Comparison of ENCODE assay signal across 26 cellular contexts in genomic region chr3:42796332-42796885, GRCh38. TPM values are rescaled to one million over a fixed set of nuclear protein-coding genes. Genes with fewer than 3 reads are reported as not detected.
DNase-seq lines count a peak whose midpoint lies in the region; ATAC-seq, FAIRE-seq and TF ChIP-seq lines count a peak whose summit lies in the region.
"Had no signal": no experiment of that assay in that cellular context is flagged by ENCODE, and none has a peak within 500 bp of the region (broad histone marks: within the 10 kb centered on the region; RNA-seq: fewer than 3 reads in every experiment).

No MANE protein-coding gene starts in this region.

- CTCF ChIA-PET in K562 (lab: Yijun Ruan, JAX; ENCODE audit: low intra/inter-chr PET ratio): no interaction called here
- CTCF ChIA-PET in activated CD4-positive, alpha-beta memory T cell treated with anti-CD3 and anti-CD28 coated beads, Interleukin-2, amount 10 ng/mL, durations not matched to agents 7 days and 5 days (lab: Charles Lee): interaction anchor here (0.6 to 0.8 kb wide), 3 partner anchors 9 to 51 kb away, joined by 3 read pairs; no protein-coding TSS in a partner anchor

- no peaks in the 10 kb centered on the region for H3F3A ChIP-seq in neural progenitor cell (ENCODE audit: low read depth)

- H3K4me3 Mint-ChIP-seq in H9 (no peak overlapping the region), glutamatergic neuron (ENCODE audit: unreplicated experiment) (peak overlapping the region; percentile 30), neural progenitor cell (no peak overlapping the region), chondrocyte (ENCODE audit: unreplicated experiment) (no peak overlapping the region)
- H3K4me3 Mint-ChIP-seq in activated CD4-positive, alpha-beta memory T cell treated with anti-CD3 and anti-CD28 coated beads, Interleukin-2, amount 10 ng/mL, durations not matched to agents 7 days and 5 days: no peak overlapping the region
- H3K4me3 Mint-ChIP-seq: CD8-positive, alpha-beta memory T cell had no signal

- no peak overlapping the region for H2BK12ac ChIP-seq in H9 (ENCODE audit: insufficient read length, low read depth, low read length)

- H3K4me2 ChIP-seq in H9 (ENCODE audit: insufficient read depth, insufficient read length, low read length): no peak overlapping the region
- no peak overlapping the region for H3K4me2 ChIP-seq in K562 (ENCODE audit: insufficient read depth, low read length)
- no peak overlapping the region for H3K4me2 ChIP-seq in neural progenitor cell
- H3K4me2 ChIP-seq: PC-9 had no signal

- H3K23ac ChIP-seq in H9 (ENCODE audit: insufficient read length, low read depth, low read length): no peak overlapping the region

- no peak overlapping the region for H2BK120ac ChIP-seq in H9 (ENCODE audit: low read depth, low read length, poor library complexity, severe bottlenecking)

- H3K27ac ChIP-seq in H9 (ENCODE audit: insufficient read length, low read depth, low read length) (no peak overlapping the region), K562 (ENCODE audit: extremely low read depth, low read depth, low read length) (no peak overlapping the region), neural progenitor cell (no peak overlapping the region)
- H3K27ac ChIP-seq: C4-2B, PC-9, SJSA1 had no signal

- no peak overlapping the region for H3K56ac ChIP-seq in H9 (ENCODE audit: insufficient read length, low read depth, low read length)

- peak overlapping the region; percentile 2 to 76 (median 66); a peak in 3 of 7 replicates for H3K27ac Mint-ChIP-seq in H9
- H3K27ac Mint-ChIP-seq in glutamatergic neuron (ENCODE audit: unreplicated experiment): peak overlapping the region; percentile 71
- peak overlapping the region; percentile 42 for H3K27ac Mint-ChIP-seq in neural progenitor cell
- no peak overlapping the region for H3K27ac Mint-ChIP-seq in chondrocyte (ENCODE audit: unreplicated experiment)
- H3K27ac Mint-ChIP-seq in activated CD4-positive, alpha-beta memory T cell treated with anti-CD3 and anti-CD28 coated beads, Interleukin-2, amount 10 ng/mL, durations not matched to agents 7 days and 5 days: no peak overlapping the region

- no peaks in the 10 kb centered on the region for H3K27me3 Mint-ChIP-seq in H9 (ENCODE audit: low read depth)
- H3K27me3 Mint-ChIP-seq in glutamatergic neuron (ENCODE audit: unreplicated experiment): no peaks in the 10 kb centered on the region
- H3K27me3 Mint-ChIP-seq in neural progenitor cell (ENCODE audit: insufficient read depth, low read depth): no peaks in the 10 kb centered on the region
- H3K27me3 Mint-ChIP-seq in chondrocyte (ENCODE audit: low read depth): no peaks in the 10 kb centered on the region
- H3K27me3 Mint-ChIP-seq in activated CD4-positive, alpha-beta memory T cell treated with anti-CD3 and anti-CD28 coated beads, Interleukin-2, amount 10 ng/mL, durations not matched to agents 7 days and 5 days: no peaks in the 10 kb centered on the region
- H3K27me3 Mint-ChIP-seq: CD8-positive, alpha-beta memory T cell had no signal

- H3K4me3 ChIP-seq in K562 (no peak overlapping the region), neural progenitor cell (no peak overlapping the region)
- H3K4me3 ChIP-seq: PC-9, SJSA1 had no signal

- H3K27me3 ChIP-seq in H9 (ENCODE audit: insufficient read depth, low read length) (no peaks in the 10 kb centered on the region), K562 (ENCODE audit: control insufficient read depth in 2 of 2, insufficient read depth in 2 of 2, low read length in 2 of 2) (no peaks in the 10 kb centered on the region), neural progenitor cell (no peaks in the 10 kb centered on the region)
- H3K27me3 ChIP-seq: SJSA1 had no signal

- H2AK5ac ChIP-seq in H9 (ENCODE audit: insufficient read length, low read length): no peak overlapping the region

- POLR2A ChIA-PET in K562 (lab: Yijun Ruan, JAX): interaction anchor here (0.6 to 1.6 kb wide), 7 partner anchors 9 to 366 kb away, joined by 3 to 9 read pairs (median 4); no protein-coding TSS in a partner anchor
- POLR2A ChIA-PET in activated CD4-positive, alpha-beta memory T cell treated with anti-CD3 and anti-CD28 coated beads, Interleukin-2, amount 10 ng/mL, durations not matched to agents 7 days and 5 days (lab: Charles Lee): interaction anchor here (0.7 kb wide), 1 partner anchor 23 kb away, joined by 3 read pairs; no protein-coding TSS in a partner anchor

- peaks cover 14 to 30% (median 27%) of the 10 kb centered on the region in 3 experiments for H3K36me3 Mint-ChIP-seq in H9 (ENCODE audit: insufficient read depth in 1 of 3, low read depth in 3 of 3)
- no peaks in the 10 kb centered on the region for H3K36me3 Mint-ChIP-seq in glutamatergic neuron (ENCODE audit: unreplicated experiment)
- H3K36me3 Mint-ChIP-seq in neural progenitor cell: peaks cover 30% of the 10 kb centered on the region
- peaks cover 5% of the 10 kb centered on the region for H3K36me3 Mint-ChIP-seq in chondrocyte (ENCODE audit: low read depth)
- H3K36me3 Mint-ChIP-seq in activated CD4-positive, alpha-beta memory T cell treated with anti-CD3 and anti-CD28 coated beads, Interleukin-2, amount 10 ng/mL, durations not matched to agents 7 days and 5 days (ENCODE audit: low read depth): peaks cover 27% of the 10 kb centered on the region

- no peak overlapping the region for H4K5ac ChIP-seq in H9 (ENCODE audit: insufficient read length, low read depth, low read length)

- no peak overlapping the region for H2BK20ac ChIP-seq in H9 (ENCODE audit: low read depth, low read length, poor library complexity, severe bottlenecking)

- TF ChIP-seq POLR2A in K562 (conservative IDR thresholded peaks at IDR 0.05): no peak

- no peak for TF ChIP-seq EP300 in K562 (IDR thresholded peaks at IDR 0.05; ENCODE audit: low read length)

- H3K9ac ChIP-seq in H9 (ENCODE audit: extremely low read depth, insufficient read length, low read length) (no peak overlapping the region), K562 (ENCODE audit: insufficient read depth in 1 of 2, low read depth in 2 of 2, low read length in 2 of 2) (no peak overlapping the region), neural progenitor cell (no peak overlapping the region)

- no peak for TF ChIP-seq CTCF in H9 (conservative IDR thresholded peaks at IDR 0.05)
- no peak for TF ChIP-seq CTCF in K562 (IDR thresholded peaks at IDR 0.05 in 2 of 3, conservative IDR thresholded peaks at IDR 0.05 in 1 of 3; ENCODE audit: insufficient read depth in 2 of 3, low read depth in 1 of 3, low read length in 3 of 3)
- no peak for TF ChIP-seq CTCF in glutamatergic neuron (IDR thresholded peaks at IDR 0.05; ENCODE audit: partially characterized antibody, unreplicated experiment)
- no peak for TF ChIP-seq CTCF in neural progenitor cell (IDR thresholded peaks at IDR 0.05)
- no peak for TF ChIP-seq CTCF in chondrocyte (IDR thresholded peaks at IDR 0.05)

- H4K8ac ChIP-seq in H9 (replicated peaks; ENCODE audit: insufficient read length, low read depth, low read length): no peak overlapping the region

- FAIRE-seq in K562 (lab: Jason Lieb, UNC): no peak
- FAIRE-seq: GM19239, H54, HTR-8/SVneo had no signal

- in situ Hi-C loops in K562 (cut with MboI): no loop called here

- ATAC-seq in K562: peak; percentile 19; the same call in 1 of the 3 replicates
- no peak for ATAC-seq in HG03159 (IDR thresholded peaks at IDR 0.05; ENCODE audit: unreplicated experiment)

- peaks cover 26 to 30% of the 10 kb centered on the region in 2 experiments for H3K4me1 Mint-ChIP-seq in H9
- H3K4me1 Mint-ChIP-seq in glutamatergic neuron (ENCODE audit: low read depth, unreplicated experiment): peaks cover 21% of the 10 kb centered on the region
- H3K4me1 Mint-ChIP-seq in neural progenitor cell: peaks cover 5% of the 10 kb centered on the region
- H3K4me1 Mint-ChIP-seq in chondrocyte (ENCODE audit: low read depth): peaks cover 11% of the 10 kb centered on the region
- H3K4me1 Mint-ChIP-seq in activated CD4-positive, alpha-beta memory T cell treated with anti-CD3 and anti-CD28 coated beads, Interleukin-2, amount 10 ng/mL, durations not matched to agents 7 days and 5 days: peaks cover 23% of the 10 kb centered on the region

- H3K4me1 ChIP-seq in H9 (ENCODE audit: insufficient read depth, low read length) (no peaks in the 10 kb centered on the region; the same call in 1 of the 2 replicates), K562 (replicated peaks in 1 of 2; ENCODE audit: control insufficient read depth in 2 of 2, insufficient read depth in 2 of 2, low read length in 2 of 2) (peaks cover 4 to 6% of the 10 kb centered on the region in 2 experiments; a peak in 4 of 5 replicates), neural progenitor cell (no peaks in the 10 kb centered on the region)
- H3K4me1 ChIP-seq: SJSA1 had no signal

- no peaks in the 10 kb centered on the region for H3K23me2 ChIP-seq in H9 (ENCODE audit: insufficient read length, low read depth, low read length, poor library complexity, severe bottlenecking)

- H4K20me1 ChIP-seq in H9 (ENCODE audit: control insufficient read depth, insufficient read depth, insufficient read length) (no peaks in the 10 kb centered on the region), K562 (replicated peaks; ENCODE audit: control insufficient read depth, insufficient read depth, low read length) (no peaks in the 10 kb centered on the region), neural progenitor cell (ENCODE audit: low read depth) (no peaks in the 10 kb centered on the region)

- no peak overlapping the region for H3T11ph ChIP-seq in H9 (ENCODE audit: low read length)

- no peak overlapping the region for H3K4ac ChIP-seq in H9 (ENCODE audit: low read depth, low read length)

- DNase-seq in H9: peak; percentile 30
- no peak for DNase-seq in K562 (ENCODE audit: extremely low read depth in 1 of 4, low spot score in 3 of 4)
- DNase-seq in glutamatergic neuron: no peak
- no peak for DNase-seq in neural progenitor cell (ENCODE audit: low spot score)
- no peak for DNase-seq in chondrocyte (ENCODE audit: low spot score)
- no peak for DNase-seq in activated CD4-positive, alpha-beta memory T cell treated with anti-CD3 and anti-CD28 coated beads, Interleukin-2, amount 10 ng/mL, durations not matched to agents 7 days and 5 days
- no peak for DNase-seq in ureter (ENCODE audit: low spot score)
- DNase-seq: Calu3; CD8-positive, alpha-beta memory T cell; DMS153; DND-41; KG1; MM.1S; NCI-H2029 treated with DMSO at 0.1 percent for 48 hours; NCI-H526 treated with DMSO at 0.1 percent for 48 hours; PC-9; Right ventricle myocardium superior had no signal

- no peaks in the 10 kb centered on the region for H3K9me3 Mint-ChIP-seq in H9
- H3K9me3 Mint-ChIP-seq in glutamatergic neuron (ENCODE audit: unreplicated experiment): peaks cover 4% of the 10 kb centered on the region
- peaks cover 2% of the 10 kb centered on the region for H3K9me3 Mint-ChIP-seq in neural progenitor cell
- H3K9me3 Mint-ChIP-seq in chondrocyte (ENCODE audit: low read depth): no peaks in the 10 kb centered on the region
- H3K9me3 Mint-ChIP-seq in activated CD4-positive, alpha-beta memory T cell treated with anti-CD3 and anti-CD28 coated beads, Interleukin-2, amount 10 ng/mL, durations not matched to agents 7 days and 5 days: no peaks in the 10 kb centered on the region
- H3K9me3 Mint-ChIP-seq: CD8-positive, alpha-beta memory T cell had no signal

- H3K9me1 ChIP-seq in K562 (ENCODE audit: control insufficient read depth, insufficient read depth, low read length): no peaks in the 10 kb centered on the region

- no TSS peak for BruUV-seq in K562 (replicated peaks; lab: Mats Ljungman, UMichigan)

- WGBS in H9 (ENCODE audit: extremely low coverage, insufficient read length, low lambda C conversion rate): no CpG with 5 or more reads among the region's 5 CpGs
- WGBS in K562 (ENCODE audit: insufficient coverage, low coverage, missing lambda C conversion rate): 78% methylated on average over 4 of the region's 5 CpGs

- no peak overlapping the region for H3K18ac ChIP-seq in H9 (ENCODE audit: insufficient read length, low read depth, low read length)

- peaks cover 5% of the 10 kb centered on the region for H3K79me1 ChIP-seq in H9 (ENCODE audit: insufficient read depth, low read depth, low read length, poor library complexity, severe bottlenecking)

- H3K9me3 ChIP-seq in H9 (ENCODE audit: control insufficient read depth, low read depth, low read length) (no peaks in the 10 kb centered on the region), K562 (replicated peaks; ENCODE audit: control insufficient read depth, insufficient read depth, low read depth, low read length) (0 out of 2 replicates have a peak, but pooled peaks cover 2% of the 10 kb centered on the region), neural progenitor cell (ENCODE audit: low read depth) (no peaks in the 10 kb centered on the region)
- H3K9me3 ChIP-seq: SJSA1 had no signal

- H3K36me3 ChIP-seq in K562 (ENCODE audit: control insufficient read depth, insufficient read depth, low read length) (peaks cover 44% of the 10 kb centered on the region), neural progenitor cell (peaks cover 9% of the 10 kb centered on the region)

- H2BK5ac ChIP-seq in H9 (ENCODE audit: insufficient read length, low read length): no peak overlapping the region

- H2AFZ ChIP-seq in H9 (ENCODE audit: low read length): no peak overlapping the region
- H2AFZ ChIP-seq in K562 (ENCODE audit: low read depth, low read length): no peak overlapping the region
- H2AFZ ChIP-seq in neural progenitor cell (replicated peaks): no peak overlapping the region
- H2AFZ ChIP-seq: PC-9 had no signal

- H2BK15ac ChIP-seq in H9 (ENCODE audit: low read depth, low read length): no peak overlapping the region

- H3K79me2 ChIP-seq in H9 (ENCODE audit: insufficient read depth, low read length) (peaks cover 5% of the 10 kb centered on the region; the same call in 1 of the 2 replicates), K562 (ENCODE audit: control insufficient read depth, insufficient read depth, low read length) (peaks cover 61% of the 10 kb centered on the region), neural progenitor cell (ENCODE audit: low read depth) (peaks cover 74% of the 10 kb centered on the region)

- no peak overlapping the region for H3K14ac ChIP-seq in H9 (ENCODE audit: insufficient read depth, low read length)

- H4K91ac ChIP-seq in H9 (ENCODE audit: insufficient read length, low read depth, low read length): no peak overlapping the region

- intact Hi-C loops in K562 (cut with micrococcal nuclease): no loop called here

- no peak for TF ChIP-seq RAD21 in K562 (CRISPR knock-in tag; conservative IDR thresholded peaks at IDR 0.05 in 1 of 2, IDR thresholded peaks at IDR 0.05 in 1 of 2)

RNA-seq across cellular contexts. Expression of gene HIGD1A, which starts 7.9 kb away (rescaled TPM):
- total RNA-seq in H9 (2021) (77.6 and 84.2 TPM in 2 replicates), K562 (2014; rRNA removed) (136 and 165 TPM in 2 replicates), K562 (2014; rRNA removed; fragmentation: Illumina TruSeq; extraction: Trizol) (333 and 382 TPM in 2 replicates), K562 (2015; rRNA removed; fragmentation: Illumina TruSeq; extraction: Trizol) (257 and 291 TPM in 2 replicates), K562 (2021) (183 and 189 TPM in 2 replicates), glutamatergic neuron (ENCODE audit: unreplicated experiment) (67.6 TPM), neural progenitor cell (ENCODE audit: low replicate concordance) (110 and 181 TPM in 2 replicates), chondrocyte (78.6 to 89.7 TPM (median 78.7 TPM) in 3 replicates), ureter (182 TPM)
- 16.0 and 47.0 TPM in 2 replicates for total RNA-seq in K562 (2011; cell fraction: chromatin; rRNA removed; ENCODE audit: low replicate concordance)
- 14.0 and 19.1 TPM in 2 replicates for total RNA-seq in K562 (2011; cell fraction: nucleolus; rRNA removed)
- total RNA-seq in K562 (2011; cell fraction: nucleoplasm; rRNA removed): 44.3 and 95.3 TPM in 2 replicates
- polyA plus RNA-seq in K562 (2011; rRNA removed) (218 and 362 TPM in 2 replicates), K562 (2014; fragmentation: Illumina TruSeq; extraction: Trizol) (369 and 398 TPM in 2 replicates), K562 (2014; fragmentation: Nextera tagmentation; extraction: Ambion mirVana) (1,000 to 10,000 TPM; 1,116 to 1,185 TPM), K562 (2014; rRNA removed) (331 and 362 TPM in 2 replicates)
- 45.6 and 124 TPM in 2 replicates for polyA plus RNA-seq in K562 (2011; cell fraction: cytosol; rRNA removed)
- polyA plus RNA-seq in K562 (2011; cell fraction: nucleus; rRNA removed): 25.3 and 53.9 TPM in 2 replicates
- polyA plus RNA-seq in K562 (2012): 198 and 327 TPM in 2 replicates
- 172 and 181 TPM in 2 replicates for polyA minus RNA-seq in K562 (2011; rRNA and poly(A)+ RNA removed)
- polyA minus RNA-seq in K562 (2011; cell fraction: cytosol; rRNA and poly(A)+ RNA removed): 59.9 and 87.1 TPM in 2 replicates
- polyA minus RNA-seq in K562 (2011; cell fraction: nucleus; rRNA and poly(A)+ RNA removed): 14.8 and 26.3 TPM in 2 replicates
- total RNA-seq in activated CD4-positive, alpha-beta memory T cell treated with anti-CD3 and anti-CD28 coated beads, Interleukin-2, amount 10 ng/mL, durations not matched to agents 7 days and 5 days: 10 to 100 TPM; 56.9 to 61.2 TPM

RNA-seq across cellular contexts. Expression of gene ACKR2, which starts 12.8 kb away (rescaled TPM):
- 0.13 TPM in 1 of 2 replicates, not detected in the other for total RNA-seq in H9 (2021)
- 2.1 and 2.5 TPM in 2 replicates for total RNA-seq in K562 (2011; cell fraction: chromatin; rRNA removed; ENCODE audit: low replicate concordance)
- total RNA-seq in K562 (2011; cell fraction: nucleolus; rRNA removed): 1.7 and 2.2 TPM in 2 replicates
- 1.5 and 3.8 TPM in 2 replicates for total RNA-seq in K562 (2011; cell fraction: nucleoplasm; rRNA removed)
- total RNA-seq in K562 (2014; rRNA removed): 0.08 and 0.32 TPM in 2 replicates
- total RNA-seq in K562 (2014; rRNA removed; fragmentation: Illumina TruSeq; extraction: Trizol): 0.29 TPM in 2 replicates
- 0.15 TPM in 1 of 2 replicates, not detected in the other for total RNA-seq in K562 (2015; rRNA removed; fragmentation: Illumina TruSeq; extraction: Trizol)
- total RNA-seq in K562 (2021): 0.69 and 0.85 TPM in 2 replicates
- 0.57 and 0.74 TPM in 2 replicates for polyA plus RNA-seq in K562 (2011; rRNA removed)
- 0.25 and 0.41 TPM in 2 replicates for polyA plus RNA-seq in K562 (2011; cell fraction: cytosol; rRNA removed)
- 0.72 and 0.75 TPM in 2 replicates for polyA plus RNA-seq in K562 (2011; cell fraction: nucleus; rRNA removed)
- polyA plus RNA-seq in K562 (2012): 0.29 and 0.62 TPM in 2 replicates
- polyA plus RNA-seq in K562 (2014; fragmentation: Illumina TruSeq; extraction: Trizol): 0.15 and 0.39 TPM in 2 replicates
- polyA plus RNA-seq in K562 (2014; fragmentation: Nextera tagmentation; extraction: Ambion mirVana): under 1 TPM; 0.03 to 0.21 TPM
- polyA plus RNA-seq in K562 (2014; rRNA removed): 0.07 and 0.11 TPM in 2 replicates
- polyA minus RNA-seq in K562 (2011; rRNA and poly(A)+ RNA removed): 0.84 and 1.3 TPM in 2 replicates
- polyA minus RNA-seq in K562 (2011; cell fraction: cytosol; rRNA and poly(A)+ RNA removed): 0.57 TPM in 1 of 2 replicates, not detected in the other
- polyA minus RNA-seq in K562 (2011; cell fraction: nucleus; rRNA and poly(A)+ RNA removed): 0.40 and 1.1 TPM in 2 replicates
- 0.64 TPM for total RNA-seq in glutamatergic neuron (ENCODE audit: unreplicated experiment)
- not detected in 2 replicates for total RNA-seq in neural progenitor cell (ENCODE audit: low replicate concordance)
- total RNA-seq in chondrocyte: 0.41 to 1.2 TPM (median 1.0 TPM) in 3 replicates
- total RNA-seq in activated CD4-positive, alpha-beta memory T cell treated with anti-CD3 and anti-CD28 coated beads, Interleukin-2, amount 10 ng/mL, durations not matched to agents 7 days and 5 days: 1 to 10 TPM; 2.0 to 2.3 TPM
- total RNA-seq in ureter: 17.2 TPM
- total RNA-seq: A673, NCI-H460, RPMI7951, SJSA1 had no signal
- polyA plus RNA-seq: CD8-positive, alpha-beta memory T cell had no signal

RNA-seq across cellular contexts. Expression of gene CCDC13, which starts 23.4 kb away (rescaled TPM):
- total RNA-seq in H9 (2021) (not detected in 2 replicates), K562 (2014; rRNA removed) (0.53 and 0.68 TPM in 2 replicates), K562 (2014; rRNA removed; fragmentation: Illumina TruSeq; extraction: Trizol) (0.67 TPM in 1 of 2 replicates, not detected in the other), K562 (2015; rRNA removed; fragmentation: Illumina TruSeq; extraction: Trizol) (0.26 and 0.54 TPM in 2 replicates), K562 (2021) (0.24 and 0.49 TPM in 2 replicates), glutamatergic neuron (ENCODE audit: unreplicated experiment) (1.0 TPM), neural progenitor cell (ENCODE audit: low replicate concordance) (1.1 TPM in 1 of 2 replicates, not detected in the other), chondrocyte (0.40 to 0.77 TPM in 2 of 3 replicates, not detected in the other), ureter (1.2 TPM)
- total RNA-seq in K562 (2011; cell fraction: chromatin; rRNA removed; ENCODE audit: low replicate concordance): 0.51 and 1.0 TPM in 2 replicates
- total RNA-seq in K562 (2011; cell fraction: nucleolus; rRNA removed): 0.53 TPM in 1 of 2 replicates, not detected in the other
- 0.69 TPM in 1 of 2 replicates, not detected in the other for total RNA-seq in K562 (2011; cell fraction: nucleoplasm; rRNA removed)
- polyA plus RNA-seq in K562 (2011; rRNA removed) (0.22 TPM in 1 of 2 replicates, not detected in the other), K562 (2014; fragmentation: Illumina TruSeq; extraction: Trizol) (0.28 and 0.29 TPM in 2 replicates), K562 (2014; fragmentation: Nextera tagmentation; extraction: Ambion mirVana) (under 1 TPM; 0.20 to 0.70 TPM), K562 (2014; rRNA removed) (0.48 and 0.89 TPM in 2 replicates)
- 0.06 and 0.09 TPM in 2 replicates for polyA plus RNA-seq in K562 (2011; cell fraction: cytosol; rRNA removed)
- polyA plus RNA-seq in K562 (2011; cell fraction: nucleus; rRNA removed): 0.47 and 0.63 TPM in 2 replicates
- polyA plus RNA-seq in K562 (2012): 0.30 and 0.46 TPM in 2 replicates
- not detected in 2 replicates for polyA minus RNA-seq in K562 (2011; rRNA and poly(A)+ RNA removed)
- not detected in 2 replicates for polyA minus RNA-seq in K562 (2011; cell fraction: cytosol; rRNA and poly(A)+ RNA removed)
- polyA minus RNA-seq in K562 (2011; cell fraction: nucleus; rRNA and poly(A)+ RNA removed): not detected in 2 replicates
- under 1 TPM; 0.63 to 0.83 TPM for total RNA-seq in activated CD4-positive, alpha-beta memory T cell treated with anti-CD3 and anti-CD28 coated beads, Interleukin-2, amount 10 ng/mL, durations not matched to agents 7 days and 5 days
- total RNA-seq: A673 had no signal

Comparison
In these comparisons a context has a peak if more than half of its experiments do, and no peak if none do; other contexts are left out.
1. H3K27ac Mint-ChIP-seq: peak in H9 (3 of 3), glutamatergic neuron (single experiment) and neural progenitor cell (single experiment); none in chondrocyte (single experiment) and activated CD4-positive, alpha-beta memory T cell treated with anti-CD3 and anti-CD28 coated beads, Interleukin-2, amount 10 ng/mL, durations not matched to agents 7 days and 5 days (single experiment).